In the genomic region with DNA sequence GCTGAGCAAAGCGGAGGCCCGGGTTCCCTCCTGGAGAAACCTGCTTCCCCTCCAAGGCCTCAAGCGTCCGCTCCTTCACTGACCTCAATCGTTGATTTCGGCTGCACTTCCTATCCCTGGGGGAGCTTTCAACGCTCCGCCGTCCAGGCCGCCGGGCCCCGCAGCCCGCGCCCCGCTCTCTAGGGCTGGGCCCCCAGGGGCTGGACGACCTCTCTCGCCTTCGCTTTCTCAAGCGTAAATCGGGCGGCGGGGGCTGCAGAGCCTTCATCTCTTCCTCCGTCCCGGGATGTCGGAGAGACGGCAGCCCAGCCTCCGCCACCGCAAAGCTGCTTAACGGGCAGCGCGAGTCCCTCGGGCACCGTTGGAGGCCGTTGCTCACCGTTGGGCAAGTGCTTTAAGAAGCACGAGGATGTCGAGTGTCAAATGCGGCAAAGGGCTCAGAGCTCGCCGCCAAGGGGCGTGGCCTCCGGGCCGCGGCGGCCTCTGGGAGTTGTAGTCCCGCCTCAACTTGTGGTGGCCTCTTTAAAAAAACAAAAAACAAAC, we compare ENCODE assay signal across 8 cellular contexts. TPM values are rescaled to one million over a fixed set of nuclear protein-coding genes. Genes with fewer than 3 reads are reported as not detected.
DNase-seq lines count a peak whose midpoint lies in the region; ATAC-seq and TF ChIP-seq lines count a peak whose summit lies in the region.

No MANE protein-coding gene starts in this region.

- intact Hi-C loops in prostate gland (cut with DNase I), result no loop called here

- TF ChIP-seq EP300 in tibial nerve (IDR thresholded peaks at IDR 0.05), result peak; percentile 43 to 80

- WGBS in prostate gland, result 18% methylated on average over 46 of the region's 46 CpGs
- 2 to 10% methylated on average over 35 to 37 of the region's 46 CpGs for WGBS in tibial nerve, 2 donors

- no peaks in the 10 kb centered on the region for H3K79me2 ChIP-seq in ACC112 (ENCODE audit: control insufficient read depth, insufficient read depth, low read length, unreplicated experiment)

- H3K4me1 ChIP-seq in ACC112 (ENCODE audit: control insufficient read depth, insufficient read depth, low read length, unreplicated experiment) (no peaks in the 10 kb centered on the region), right atrium auricular region (peaks cover 0 to 11% of the 10 kb centered on the region in 2 donors), prostate gland (replicated peaks) (no peaks in the 10 kb centered on the region), tibial nerve (peaks cover 0 to 38% (median 8%) of the 10 kb centered on the region in 4 donors)

- H3K4me3 Mint-ChIP-seq in activated naive CD8-positive, alpha-beta T cell treated with anti-CD3 and anti-CD28 coated beads, Interleukin-2, amount 10 ng/mL, durations not matched to agents 7 days and 5 days, result peak overlapping the region; percentile 86

- peaks cover 3% of the 10 kb centered on the region for H3K36me3 Mint-ChIP-seq in activated naive CD8-positive, alpha-beta T cell treated with anti-CD3 and anti-CD28 coated beads, Interleukin-2, amount 10 ng/mL, durations not matched to agents 7 days and 5 days

- peak; percentile 49 for ATAC-seq in GM19467 (IDR thresholded peaks at IDR 0.05; ENCODE audit: unreplicated experiment)
- ATAC-seq in activated naive CD8-positive, alpha-beta T cell treated with anti-CD3 and anti-CD28 coated beads, Interleukin-2, amount 10 ng/mL, durations not matched to agents 7 days and 5 days (ENCODE audit: low read depth), result peak; percentile 89

- no peaks in the 10 kb centered on the region for H3K9me3 ChIP-seq in right atrium auricular region
- no peaks in the 10 kb centered on the region for H3K9me3 ChIP-seq in prostate gland
- no peaks in the 10 kb centered on the region for H3K9me3 ChIP-seq in tibial nerve

- TF ChIP-seq CTCF in right atrium auricular region (IDR thresholded peaks at IDR 0.05) (peak in 1 of 2 donors; percentile 49), prostate gland (IDR thresholded peaks at IDR 0.05) (no peak), tibial nerve (IDR thresholded peaks at IDR 0.05) (peak in 2 of 5 experiments; percentile 5 to 27)

- H3K27me3 ChIP-seq in ACC112 (ENCODE audit: insufficient read depth, low read length) (peaks cover 55% of the 10 kb centered on the region), right atrium auricular region (no peaks in the 10 kb centered on the region), prostate gland (replicated peaks; ENCODE audit: insufficient read depth) (no peaks in the 10 kb centered on the region), tibial nerve (no peaks in the 10 kb centered on the region)

- peak; percentile 48 for DNase-seq in OCI-M1 (lab: John Stamatoyannopoulos, UW)
- DNase-seq in activated naive CD8-positive, alpha-beta T cell treated with anti-CD3 and anti-CD28 coated beads, Interleukin-2, amount 10 ng/mL, durations not matched to agents 7 days and 5 days, result peak; percentile 82
- peak; percentile 85 for DNase-seq in right atrium auricular region (ENCODE audit: low spot score)
- DNase-seq in prostate gland (ENCODE audit: low spot score), result no peak
- DNase-seq in tibial nerve (ENCODE audit: low spot score in 2 of 2), result peak; percentile 64 to 66
- DNase-seq in SW480 (ENCODE audit: low spot score), result no peak

- H2AFZ ChIP-seq in ACC112 (ENCODE audit: low read length, unreplicated experiment), result no peak overlapping the region

- H3K27me3 Mint-ChIP-seq in activated naive CD8-positive, alpha-beta T cell treated with anti-CD3 and anti-CD28 coated beads, Interleukin-2, amount 10 ng/mL, durations not matched to agents 7 days and 5 days, result peaks cover 46% of the 10 kb centered on the region

- no peak overlapping the region for H3K27ac ChIP-seq in ACC112 (ENCODE audit: low read depth, low read length)
- H3K27ac ChIP-seq in right atrium auricular region, result peak overlapping the region; percentile 29 to 33
- H3K27ac ChIP-seq in prostate gland, result no peak overlapping the region
- peak overlapping the region in 3 of 4 donors; percentile 62 to 81 (median 79) for H3K27ac ChIP-seq in tibial nerve

- H3K36me3 ChIP-seq in ACC112 (ENCODE audit: insufficient read depth, low read length), result no peaks in the 10 kb centered on the region
- H3K36me3 ChIP-seq in right atrium auricular region, result no peaks in the 10 kb centered on the region
- H3K36me3 ChIP-seq in prostate gland, result no peaks in the 10 kb centered on the region
- H3K36me3 ChIP-seq in tibial nerve, result peaks cover 0 to 13% (median 0%) of the 10 kb centered on the region in 3 donors

- peaks cover 16% of the 10 kb centered on the region for H3K4me1 Mint-ChIP-seq in activated naive CD8-positive, alpha-beta T cell treated with anti-CD3 and anti-CD28 coated beads, Interleukin-2, amount 10 ng/mL, durations not matched to agents 7 days and 5 days

- H3K4me3 ChIP-seq in ACC112 (ENCODE audit: low read depth, low read length) (peak overlapping the region; percentile 64), right atrium auricular region (peak overlapping the region; percentile 32 to 55), prostate gland (peak overlapping the region; percentile 24 to 37), tibial nerve (peak overlapping the region; percentile 32 to 81 (median 72))

- TF ChIP-seq POLR2A in prostate gland (IDR thresholded peaks at IDR 0.05) (no peak), tibial nerve (IDR thresholded peaks at IDR 0.05) (peak; percentile 35 to 63)

- POLR2A ChIA-PET in activated naive CD8-positive, alpha-beta T cell treated with anti-CD3 and anti-CD28 coated beads, Interleukin-2, amount 10 ng/mL, durations not matched to agents 7 days and 5 days (lab: Charles Lee), result interaction anchor here (0.9 to 1.8 kb wide), 3 partner anchors 9 to 28 kb away, joined by 3 to 8 read pairs (median 6); partner anchors contain the start of genes HES6 and ILKAP

- peaks cover 5% of the 10 kb centered on the region for H3K9me3 Mint-ChIP-seq in activated naive CD8-positive, alpha-beta T cell treated with anti-CD3 and anti-CD28 coated beads, Interleukin-2, amount 10 ng/mL, durations not matched to agents 7 days and 5 days

- H3K27ac Mint-ChIP-seq in activated naive CD8-positive, alpha-beta T cell treated with anti-CD3 and anti-CD28 coated beads, Interleukin-2, amount 10 ng/mL, durations not matched to agents 7 days and 5 days, result peak overlapping the region; percentile 61

RNA-seq across cellular contexts. Expression of gene HES6, which starts 8.5 kb away (rescaled TPM):
- 1 to 10 TPM; 4.3 to 7.1 TPM for total RNA-seq in activated naive CD8-positive, alpha-beta T cell treated with anti-CD3 and anti-CD28 coated beads, Interleukin-2, amount 10 ng/mL, durations not matched to agents 7 days and 5 days
- total RNA-seq in right atrium auricular region (1 to 10 TPM; 2.5 to 4.8 TPM), prostate gland (10 to 100 TPM in 1 of 2 donors, 1 to 10 TPM in 1; 2.9 to 17.7 TPM), tibial nerve (10 to 100 TPM in 2 of 4 donors, 1 to 10 TPM in 2; 4.4 to 18.6 (median 12.4) TPM)

RNA-seq across cellular contexts. Expression of gene ILKAP, which starts 27.8 kb away (rescaled TPM):
- 10 to 100 TPM; 56.3 to 59.1 TPM for total RNA-seq in activated naive CD8-positive, alpha-beta T cell treated with anti-CD3 and anti-CD28 coated beads, Interleukin-2, amount 10 ng/mL, durations not matched to agents 7 days and 5 days
- total RNA-seq in right atrium auricular region, result 10 to 100 TPM; 15.9 to 17.6 TPM
- 10 to 100 TPM; 33.6 to 41.8 TPM for total RNA-seq in prostate gland
- 10 to 100 TPM; 40.8 to 53.1 (median 47.9) TPM for total RNA-seq in tibial nerve

RNA-seq across cellular contexts. Expression of gene PER2, which starts 57.1 kb away (rescaled TPM):
- 10 to 100 TPM; 13.0 to 13.7 TPM for total RNA-seq in activated naive CD8-positive, alpha-beta T cell treated with anti-CD3 and anti-CD28 coated beads, Interleukin-2, amount 10 ng/mL, durations not matched to agents 7 days and 5 days
- total RNA-seq in right atrium auricular region (1 to 10 TPM; 5.2 to 9.4 TPM), prostate gland (10 to 100 TPM; 24.0 to 53.1 TPM), tibial nerve (10 to 100 TPM in 2 of 4 donors, 1 to 10 TPM in 2; 8.2 to 18.6 (median 9.8) TPM)

Comparison
In these comparisons a context has a peak if more than half of its experiments do, and no peak if none do; other contexts are left out.
1. H3K27ac ChIP-seq: peak in right atrium auricular region (2 of 2) and tibial nerve (3 of 4); none in ACC112 (single experiment) and prostate gland (0 of 2).
2. DNase-seq: peak in OCI-M1 (single experiment), activated naive CD8-positive, alpha-beta T cell treated with anti-CD3 and anti-CD28 coated beads, Interleukin-2, amount 10 ng/mL, durations not matched to agents 7 days and 5 days (single experiment), right atrium auricular region (single experiment) and tibial nerve (2 of 2); none in prostate gland (single experiment) and SW480 (single experiment).
3. Peak in every context shown above with its lines, with median percentiles within 50 percentile points of each other: H3K4me3 ChIP-seq.